ENCODE assay signal across 27 cellular contexts in the genomic region with DNA sequence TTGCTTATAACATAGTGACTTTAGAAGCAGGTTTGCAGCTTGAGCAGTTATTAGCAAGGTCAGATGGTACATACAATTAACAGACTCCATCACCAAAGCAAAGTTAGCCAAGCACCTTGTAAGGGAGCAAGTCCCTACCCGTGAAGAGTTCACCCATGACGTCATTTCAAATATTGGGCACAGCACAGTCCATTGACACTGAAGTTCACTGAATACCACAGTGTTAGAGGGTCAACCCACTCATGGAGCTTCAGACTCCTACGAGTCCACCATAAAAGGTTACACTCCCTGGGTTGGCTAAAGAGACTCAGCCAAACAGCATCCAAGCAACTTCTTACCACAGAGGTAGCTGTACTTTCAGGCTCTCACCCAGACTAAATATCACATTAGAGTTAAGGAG.
"Had no signal": no experiment of that assay in that cellular context is flagged by ENCODE, and none has a peak within 500 bp of the region (broad histone marks: within the 10 kb centered on the region; RNA-seq: fewer than 3 reads in every experiment).

No MANE protein-coding gene starts in this region.

- H3K9me3 ChIP-seq: left ventricle myocardium inferior, mucosa of descending colon, thoracic aorta, uterus had no signal

- H3K27me3 ChIP-seq: uterus had no signal

- ATAC-seq: activated CD8-positive, alpha-beta T cell treated with anti-CD3 and anti-CD28 coated beads for 36 hours; activated naive CD4-positive, alpha-beta T cell treated with anti-CD3 and anti-CD28 coated beads, Interleukin-2, amount 50 U/mL, for 72 hours; activated T-cell treated with anti-CD3 and anti-CD28 coated beads, Interleukin-2, amount 50 U/mL, for 4 hours; effector memory CD8-positive, alpha-beta T cell; esophagus mucosa; mucosa of descending colon; natural killer cell treated with Interleukin-12 subunit alpha and Interleukin-12 subunit beta and Interleukin-15 and Interleukin-18, amount 100 ng/mL, for 72 hours; sciatic nerve; stimulated activated effector memory CD8-positive, alpha-beta T cell treated with anti-CD3 and anti-CD28 coated beads, Interleukin-12 subunit alpha, Interleukin-12 subunit beta, amount 100 ng/mL, for 72 hours had no signal

- H3K4me3 ChIP-seq: coronary artery, left ventricle myocardium inferior, lung, mucosa of descending colon, thoracic aorta, uterus had no signal

- H3K27ac Mint-ChIP-seq: activated B cell treated with CpG ODN at 0.5 μM for 24 hours; activated CD8-positive, alpha-beta T cell treated with anti-CD3 and anti-CD28 coated beads for 36 hours; activated naive CD4-positive, alpha-beta T cell treated with anti-CD3 and anti-CD28 coated beads, Interleukin-2, amount 50 U/mL, for 72 hours; natural killer cell treated with Interleukin-12 subunit alpha and Interleukin-12 subunit beta and Interleukin-15 and Interleukin-18, amount 100 ng/mL, for 72 hours; stimulated activated effector memory CD8-positive, alpha-beta T cell treated with anti-CD3 and anti-CD28 coated beads, Interleukin-12 subunit alpha, Interleukin-12 subunit beta, amount 100 ng/mL, for 72 hours; stimulated activated naive CD8-positive, alpha-beta T cell treated with anti-CD3 and anti-CD28 coated beads, Interleukin-15, Interleukin-2, amounts not matched to agents 100 ng/mL and 50 ng/mL, for 24 hours; T-helper 2 cell treated with Interferon-gamma antibody and Interleukin-4, amounts not matched to agents 5 μg/mL and 100 μg/mL, for 36 hours; type B pancreatic cell had no signal

- H3K4me1 ChIP-seq: uterus had no signal

- H3K4me3 Mint-ChIP-seq: activated B cell treated with CpG ODN at 0.5 μM for 24 hours; activated CD8-positive, alpha-beta T cell treated with anti-CD3 and anti-CD28 coated beads for 36 hours; activated T-cell treated with anti-CD3 and anti-CD28 coated beads, Interleukin-2, amount 50 U/mL, for 4 hours; effector memory CD8-positive, alpha-beta T cell; natural killer cell treated with Interleukin-12 subunit alpha and Interleukin-12 subunit beta and Interleukin-15 and Interleukin-18, amount 100 ng/mL, for 72 hours; stimulated activated effector memory CD8-positive, alpha-beta T cell treated with anti-CD3 and anti-CD28 coated beads, Interleukin-12 subunit alpha, Interleukin-12 subunit beta, amount 100 ng/mL, for 72 hours; stimulated activated naive CD8-positive, alpha-beta T cell treated with anti-CD3 and anti-CD28 coated beads, Interleukin-15, Interleukin-2, amounts not matched to agents 100 ng/mL and 50 ng/mL, for 24 hours; T-helper 2 cell treated with Interferon-gamma antibody and Interleukin-4, amounts not matched to agents 5 μg/mL and 100 μg/mL, for 36 hours; type B pancreatic cell had no signal

- DNase-seq: activated B cell treated with CpG ODN at 0.5 μM for 24 hours; activated CD4-positive, alpha-beta T cell treated with anti-CD3 and anti-CD28 coated beads, Interleukin-2, amount 50 U/mL, for 1 hour; activated CD8-positive, alpha-beta T cell treated with anti-CD3 and anti-CD28 coated beads for 36 hours; activated naive CD4-positive, alpha-beta T cell; activated T-cell treated with anti-CD3 and anti-CD28 coated beads, Interleukin-2, amount 50 U/mL, for 4 hours; effector memory CD8-positive, alpha-beta T cell; left ventricle myocardium inferior; mucosa of descending colon; retina; small intestine; stimulated activated CD4-positive, alpha-beta T cell treated with anti-CD3 and anti-CD28 coated beads, Interleukin-4, amount 100 ng/mL, for 24 hours; T-helper 1 cell; uterus had no signal

- H3K9me3 Mint-ChIP-seq: activated B cell treated with CpG ODN at 0.5 μM for 24 hours; activated CD8-positive, alpha-beta T cell treated with anti-CD3 and anti-CD28 coated beads for 36 hours; activated naive CD4-positive, alpha-beta T cell treated with anti-CD3 and anti-CD28 coated beads, Interleukin-2, amount 50 U/mL, for 72 hours; activated T-cell treated with anti-CD3 and anti-CD28 coated beads, Interleukin-2, amount 50 U/mL, for 4 hours; effector memory CD8-positive, alpha-beta T cell; natural killer cell treated with Interleukin-12 subunit alpha and Interleukin-12 subunit beta and Interleukin-15 and Interleukin-18, amount 100 ng/mL, for 72 hours; stimulated activated effector memory CD8-positive, alpha-beta T cell treated with anti-CD3 and anti-CD28 coated beads, Interleukin-12 subunit alpha, Interleukin-12 subunit beta, amount 100 ng/mL, for 72 hours; stimulated activated naive CD8-positive, alpha-beta T cell treated with anti-CD3 and anti-CD28 coated beads, Interleukin-15, Interleukin-2, amounts not matched to agents 100 ng/mL and 50 ng/mL, for 24 hours; T-helper 2 cell treated with Interferon-gamma antibody and Interleukin-4, amounts not matched to agents 5 μg/mL and 100 μg/mL, for 36 hours; type B pancreatic cell had no signal

- FAIRE-seq: bronchial epithelial cell, frontal cortex, islet of Langerhans, small intestine had no signal

- H3K27ac ChIP-seq: coronary artery, left ventricle myocardium inferior, uterus had no signal

- H3K36me3 ChIP-seq: left ventricle myocardium inferior, thoracic aorta, uterus had no signal

- H3K27me3 Mint-ChIP-seq: activated B cell treated with CpG ODN at 0.5 μM for 24 hours; activated CD8-positive, alpha-beta T cell treated with anti-CD3 and anti-CD28 coated beads for 36 hours; effector memory CD8-positive, alpha-beta T cell; natural killer cell treated with Interleukin-12 subunit alpha and Interleukin-12 subunit beta and Interleukin-15 and Interleukin-18, amount 100 ng/mL, for 72 hours; stimulated activated naive CD8-positive, alpha-beta T cell treated with anti-CD3 and anti-CD28 coated beads, Interleukin-15, Interleukin-2, amounts not matched to agents 100 ng/mL and 50 ng/mL, for 24 hours; type B pancreatic cell had no signal

- H3K36me3 Mint-ChIP-seq: natural killer cell treated with Interleukin-12 subunit alpha and Interleukin-12 subunit beta and Interleukin-15 and Interleukin-18, amount 100 ng/mL, for 72 hours had no signal
